Comparison of ENCODE assay signal across 1 cellular context in the genomic region with DNA sequence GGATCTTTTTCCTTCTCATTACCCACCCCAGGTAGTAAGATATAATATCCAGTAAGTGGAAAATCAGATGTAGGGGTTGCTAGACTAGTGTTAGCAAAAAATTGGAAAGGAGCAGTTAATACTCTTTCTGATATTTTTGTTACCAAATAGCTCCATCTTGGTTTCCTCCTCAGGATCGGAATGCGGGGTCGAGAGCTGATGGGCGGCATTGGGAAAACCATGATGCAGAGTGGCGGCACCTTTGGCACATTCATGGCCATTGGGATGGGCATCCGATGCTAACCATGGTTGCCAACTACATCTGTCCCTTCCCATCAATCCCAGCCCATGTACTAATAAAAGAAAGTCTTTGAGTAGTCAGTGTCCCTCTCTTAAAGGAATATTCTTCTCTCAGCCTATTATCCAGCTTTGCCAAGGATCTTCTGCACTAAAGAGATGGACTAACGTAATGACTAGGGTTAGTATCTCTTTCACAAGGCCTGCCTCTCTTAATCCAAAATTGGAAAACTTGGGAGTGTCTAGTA.
TF ChIP-seq lines count a peak whose summit lies in the region.

No MANE protein-coding gene starts in this region.

TF ChIP-seq in HepG2, 621 proteins besides CTCF, POLR2A, EP300 and RAD21 (continued from another document and continues in another):
- TF ChIP-seq ATF7 (IDR thresholded peaks at IDR 0.05) (no peak), ATF7 (CRISPR knock-in tag; IDR thresholded peaks at IDR 0.05) (no peak), ZNF484 (CRISPR knock-in tag; IDR thresholded peaks at IDR 0.05; ENCODE audit: borderline replicate concordance, low read depth) (no peak), ZNF598 (CRISPR knock-in tag; IDR thresholded peaks at IDR 0.05; ENCODE audit: borderline replicate concordance) (peak; percentile 60; the same call in 1 of the 2 replicates), SOX5 (CRISPR knock-in tag; IDR thresholded peaks at IDR 0.05; ENCODE audit: borderline replicate concordance) (peak; percentile 31; the same call in 1 of the 2 replicates), TOPORS (CRISPR knock-in tag; IDR thresholded peaks at IDR 0.05) (no peak), ZNF674 (CRISPR knock-in tag; IDR thresholded peaks at IDR 0.05; ENCODE audit: low read depth) (no peak), SOX6 (IDR thresholded peaks at IDR 0.05) (no peak), SOX6 (CRISPR knock-in tag; IDR thresholded peaks at IDR 0.05) (no peak), AKAP8 (CRISPR knock-in tag; IDR thresholded peaks at IDR 0.05) (0 out of 2 replicates have a peak, but pooled peaks have one; percentile 16), SIX4 (CRISPR knock-in tag; IDR thresholded peaks at IDR 0.05) (no peak), EEA1 (CRISPR knock-in tag; IDR thresholded peaks at IDR 0.05; ENCODE audit: borderline replicate concordance) (no peak), TEAD2 (CRISPR knock-in tag; IDR thresholded peaks at IDR 0.05) (no peak), ZFP37 (CRISPR knock-in tag; IDR thresholded peaks at IDR 0.05; ENCODE audit: borderline replicate concordance) (no peak), ZNF639 (CRISPR knock-in tag; conservative IDR thresholded peaks at IDR 0.05) (no peak), ZNF570 (CRISPR knock-in tag; IDR thresholded peaks at IDR 0.05; ENCODE audit: borderline replicate concordance) (no peak), ZNF513 (CRISPR knock-in tag; conservative IDR thresholded peaks at IDR 0.05) (no peak), KLF15 (CRISPR knock-in tag; IDR thresholded peaks at IDR 0.05; ENCODE audit: borderline replicate concordance) (no peak), ZNF205 (CRISPR knock-in tag; IDR thresholded peaks at IDR 0.05) (no peak), TCF12 (IDR thresholded peaks at IDR 0.05) (no peak), TCF12 (CRISPR knock-in tag; IDR thresholded peaks at IDR 0.05) (no peak), RBAK (CRISPR knock-in tag; IDR thresholded peaks at IDR 0.05) (no peak), TBL1XR1 (IDR thresholded peaks at IDR 0.05; ENCODE audit: borderline replicate concordance, low read length, partially characterized antibody) (no peak), PRDM4 (CRISPR knock-in tag; IDR thresholded peaks at IDR 0.05; ENCODE audit: borderline replicate concordance) (no peak), NFKB2 (CRISPR knock-in tag; IDR thresholded peaks at IDR 0.05; ENCODE audit: borderline replicate concordance) (peak; percentile 13; the same call in 1 of the 2 replicates), SOX13 (IDR thresholded peaks at IDR 0.05) (no peak; the same call in 1 of the 2 replicates), SOX13 (CRISPR knock-in tag; conservative IDR thresholded peaks at IDR 0.05 in 1 of 2, IDR thresholded peaks at IDR 0.05 in 1 of 2) (no peak; a peak in 1 of 4 replicates), ZNF678 (CRISPR knock-in tag; IDR thresholded peaks at IDR 0.05) (no peak), ZNF788 (CRISPR knock-in tag; IDR thresholded peaks at IDR 0.05; ENCODE audit: borderline replicate concordance) (0 out of 2 replicates have a peak, but pooled peaks have one; percentile 24), REXO4 (CRISPR knock-in tag; IDR thresholded peaks at IDR 0.05; ENCODE audit: borderline replicate concordance) (no peak), ZNF564 (CRISPR knock-in tag; IDR thresholded peaks at IDR 0.05) (no peak), ZNF207 (IDR thresholded peaks at IDR 0.05; ENCODE audit: borderline replicate concordance) (no peak), HNRNPUL1 (IDR thresholded peaks at IDR 0.05; ENCODE audit: low read depth, low read length) (no peak), ZNF142 (CRISPR knock-in tag; IDR thresholded peaks at IDR 0.05) (no peak), ARHGAP35 (CRISPR knock-in tag; IDR thresholded peaks at IDR 0.05; ENCODE audit: borderline replicate concordance) (no peak), IKZF4 (CRISPR knock-in tag; IDR thresholded peaks at IDR 0.05; ENCODE audit: borderline replicate concordance, low read depth, not compliant biosample characterization) (peak; percentile 52), POGZ (CRISPR knock-in tag; IDR thresholded peaks at IDR 0.05) (no peak; the same call in 1 of the 2 replicates), MATR3 (CRISPR knock-in tag; IDR thresholded peaks at IDR 0.05) (no peak), RBM39 (IDR thresholded peaks at IDR 0.05; ENCODE audit: low read depth, low read length, poor library complexity, severe bottlenecking) (no peak), U2AF2 (IDR thresholded peaks at IDR 0.05; ENCODE audit: low read depth, low read length) (no peak), GTF2F1 (IDR thresholded peaks at IDR 0.05; ENCODE audit: low read length) (no peak), RARG (CRISPR knock-in tag; IDR thresholded peaks at IDR 0.05; ENCODE audit: low read depth) (0 out of 2 replicates have a peak, but pooled peaks have one; percentile 48), NPAS2 (CRISPR knock-in tag; IDR thresholded peaks at IDR 0.05; ENCODE audit: borderline replicate concordance) (no peak)
- TF ChIP-seq, protein P1, sequence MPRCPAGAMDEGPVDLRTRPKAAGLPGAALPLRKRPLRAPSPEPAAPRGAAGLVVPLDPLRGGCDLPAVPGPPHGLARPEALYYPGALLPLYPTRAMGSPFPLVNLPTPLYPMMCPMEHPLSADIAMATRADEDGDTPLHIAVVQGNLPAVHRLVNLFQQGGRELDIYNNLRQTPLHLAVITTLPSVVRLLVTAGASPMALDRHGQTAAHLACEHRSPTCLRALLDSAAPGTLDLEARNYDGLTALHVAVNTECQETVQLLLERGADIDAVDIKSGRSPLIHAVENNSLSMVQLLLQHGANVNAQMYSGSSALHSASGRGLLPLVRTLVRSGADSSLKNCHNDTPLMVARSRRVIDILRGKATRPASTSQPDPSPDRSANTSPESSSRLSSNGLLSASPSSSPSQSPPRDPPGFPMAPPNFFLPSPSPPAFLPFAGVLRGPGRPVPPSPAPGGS (CRISPR knock-in tag; IDR thresholded peaks at IDR 0.05), result peak; percentile 73; the same call in 1 of the 2 replicates
- TF ChIP-seq, protein P2, sequence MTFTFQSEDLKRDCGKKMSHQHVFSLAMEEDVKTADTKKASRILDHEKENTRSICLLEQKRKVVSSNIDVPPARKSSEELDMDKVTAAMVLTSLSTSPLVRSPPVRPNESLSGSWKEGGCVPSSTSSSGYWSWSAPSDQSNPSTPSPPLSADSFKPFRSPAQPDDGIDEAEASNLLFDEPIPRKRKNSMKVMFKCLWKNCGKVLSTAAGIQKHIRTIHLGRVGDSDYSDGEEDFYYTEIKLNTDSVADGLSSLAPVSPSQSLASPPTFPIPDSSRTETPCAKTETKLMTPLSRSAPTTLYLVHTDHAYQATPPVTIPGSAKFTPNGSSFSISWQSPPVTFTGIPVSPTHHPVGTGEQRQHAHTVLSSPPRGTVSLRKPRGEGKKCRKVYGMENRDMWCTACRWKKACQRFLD (CRISPR knock-in tag; IDR thresholded peaks at IDR 0.05; ENCODE audit: borderline replicate concordance), result no peak
- TF ChIP-seq, protein P3, sequence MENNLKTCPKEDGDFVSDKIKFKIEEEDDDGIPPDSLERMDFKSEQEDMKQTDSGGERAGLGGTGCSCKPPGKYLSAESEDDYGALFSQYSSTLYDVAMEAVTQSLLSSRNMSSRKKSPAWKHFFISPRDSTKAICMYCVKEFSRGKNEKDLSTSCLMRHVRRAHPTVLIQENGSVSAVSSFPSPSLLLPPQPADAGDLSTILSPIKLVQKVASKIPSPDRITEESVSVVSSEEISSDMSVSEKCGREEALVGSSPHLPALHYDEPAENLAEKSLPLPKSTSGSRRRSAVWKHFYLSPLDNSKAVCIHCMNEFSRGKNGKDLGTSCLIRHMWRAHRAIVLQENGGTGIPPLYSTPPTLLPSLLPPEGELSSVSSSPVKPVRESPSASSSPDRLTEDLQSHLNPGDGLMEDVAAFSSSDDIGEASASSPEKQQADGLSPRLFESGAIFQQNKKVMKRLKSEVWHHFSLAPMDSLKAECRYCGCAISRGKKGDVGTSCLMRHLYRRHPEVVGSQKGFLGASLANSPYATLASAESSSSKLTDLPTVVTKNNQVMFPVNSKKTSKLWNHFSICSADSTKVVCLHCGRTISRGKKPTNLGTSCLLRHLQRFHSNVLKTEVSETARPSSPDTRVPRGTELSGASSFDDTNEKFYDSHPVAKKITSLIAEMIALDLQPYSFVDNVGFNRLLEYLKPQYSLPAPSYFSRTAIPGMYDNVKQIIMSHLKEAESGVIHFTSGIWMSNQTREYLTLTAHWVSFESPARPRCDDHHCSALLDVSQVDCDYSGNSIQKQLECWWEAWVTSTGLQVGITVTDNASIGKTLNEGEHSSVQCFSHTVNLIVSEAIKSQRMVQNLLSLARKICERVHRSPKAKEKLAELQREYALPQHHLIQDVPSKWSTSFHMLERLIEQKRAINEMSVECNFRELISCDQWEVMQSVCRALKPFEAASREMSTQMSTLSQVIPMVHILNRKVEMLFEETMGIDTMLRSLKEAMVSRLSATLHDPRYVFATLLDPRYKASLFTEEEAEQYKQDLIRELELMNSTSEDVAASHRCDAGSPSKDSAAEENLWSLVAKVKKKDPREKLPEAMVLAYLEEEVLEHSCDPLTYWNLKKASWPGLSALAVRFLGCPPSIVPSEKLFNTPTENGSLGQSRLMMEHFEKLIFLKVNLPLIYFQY (CRISPR knock-in tag; IDR thresholded peaks at IDR 0.05; ENCODE audit: borderline replicate concordance), result no peak
